In genomic region chr3:28326458-28326926, GRCh38 we compare ENCODE assay signal across 1 cellular context.
TF ChIP-seq lines count a peak whose summit lies in the region.

No MANE protein-coding gene starts in this region.

TF ChIP-seq in GM12878, 131 proteins besides CTCF, POLR2A, EP300 and RAD21 (continued from another document and continues in another):
- TF ChIP-seq ZNF687 (IDR thresholded peaks at IDR 0.05) = peak; percentile 55; the same call in 1 of the 2 replicates
- no peak for TF ChIP-seq GABPA (IDR thresholded peaks at IDR 0.05; ENCODE audit: low read depth)
- peak; percentile 78; the same call in 1 of the 2 replicates for TF ChIP-seq PKNOX1 (IDR thresholded peaks at IDR 0.05)
- TF ChIP-seq HDAC2 (IDR thresholded peaks at IDR 0.05) = no peak
- TF ChIP-seq NBN (IDR thresholded peaks at IDR 0.05) = peak; percentile 90
- peak; percentile 95 for TF ChIP-seq ZNF384 (IDR thresholded peaks at IDR 0.05; ENCODE audit: borderline replicate concordance, low read depth, low read length)
- no peak for TF ChIP-seq CHD1 (IDR thresholded peaks at IDR 0.05; ENCODE audit: low read depth, low read length)
- peak; percentile 82 for TF ChIP-seq RELB (IDR thresholded peaks at IDR 0.05; ENCODE audit: low read depth)
- TF ChIP-seq MLLT1 (IDR thresholded peaks at IDR 0.05) = peak; percentile 86
- no peak for TF ChIP-seq HDAC6 (IDR thresholded peaks at IDR 0.05; ENCODE audit: unreplicated experiment)
- TF ChIP-seq, protein P1, sequence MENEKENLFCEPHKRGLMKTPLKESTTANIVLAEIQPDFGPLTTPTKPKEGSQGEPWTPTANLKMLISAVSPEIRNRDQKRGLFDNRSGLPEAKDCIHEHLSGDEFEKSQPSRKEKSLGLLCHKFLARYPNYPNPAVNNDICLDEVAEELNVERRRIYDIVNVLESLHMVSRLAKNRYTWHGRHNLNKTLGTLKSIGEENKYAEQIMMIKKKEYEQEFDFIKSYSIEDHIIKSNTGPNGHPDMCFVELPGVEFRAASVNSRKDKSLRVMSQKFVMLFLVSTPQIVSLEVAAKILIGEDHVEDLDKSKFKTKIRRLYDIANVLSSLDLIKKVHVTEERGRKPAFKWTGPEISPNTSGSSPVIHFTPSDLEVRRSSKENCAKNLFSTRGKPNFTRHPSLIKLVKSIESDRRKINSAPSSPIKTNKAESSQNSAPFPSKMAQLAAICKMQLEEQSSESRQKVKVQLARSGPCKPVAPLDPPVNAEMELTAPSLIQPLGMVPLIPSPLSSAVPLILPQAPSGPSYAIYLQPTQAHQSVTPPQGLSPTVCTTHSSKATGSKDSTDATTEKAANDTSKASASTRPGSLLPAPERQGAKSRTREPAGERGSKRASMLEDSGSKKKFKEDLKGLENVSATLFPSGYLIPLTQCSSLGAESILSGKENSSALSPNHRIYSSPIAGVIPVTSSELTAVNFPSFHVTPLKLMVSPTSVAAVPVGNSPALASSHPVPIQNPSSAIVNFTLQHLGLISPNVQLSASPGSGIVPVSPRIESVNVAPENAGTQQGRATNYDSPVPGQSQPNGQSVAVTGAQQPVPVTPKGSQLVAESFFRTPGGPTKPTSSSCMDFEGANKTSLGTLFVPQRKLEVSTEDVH (IDR thresholded peaks at IDR 0.05; ENCODE audit: low read depth, partially characterized antibody) = peak; percentile 32
- peak; percentile 65 for TF ChIP-seq RUNX3 (IDR thresholded peaks at IDR 0.05; ENCODE audit: low read length)
- no peak for TF ChIP-seq MYB (IDR thresholded peaks at IDR 0.05; ENCODE audit: borderline replicate concordance, low read depth, low read length)
- peak; percentile 81 for TF ChIP-seq SKIL (IDR thresholded peaks at IDR 0.05; ENCODE audit: low read depth, poor library complexity, severe bottlenecking)
- TF ChIP-seq HDGF (IDR thresholded peaks at IDR 0.05) = peak; percentile 47; the same call in 1 of the 2 replicates
- peak in 1 of 2 experiments; percentile 55; a peak in 1 of 4 replicates for TF ChIP-seq BHLHE40 (IDR thresholded peaks at IDR 0.05; ENCODE audit: borderline replicate concordance in 1 of 2, low read depth in 2 of 2, low read length in 1 of 2)
- peak; percentile 76 for TF ChIP-seq ZNF217 (IDR thresholded peaks at IDR 0.05)
- no peak for TF ChIP-seq ZNF274 (IDR thresholded peaks at IDR 0.05; ENCODE audit: insufficient read depth, insufficient read length)
- TF ChIP-seq NR2F1 (conservative IDR thresholded peaks at IDR 0.05) = peak; percentile 98
- TF ChIP-seq BCLAF1 (IDR thresholded peaks at IDR 0.05) = no peak
- TF ChIP-seq USF1 (IDR thresholded peaks at IDR 0.05; ENCODE audit: borderline replicate concordance, extremely low read length, insufficient read depth, low read depth, low read length) = no peak
- no peak for TF ChIP-seq GATAD2B (conservative IDR thresholded peaks at IDR 0.05; ENCODE audit: low read depth)
- TF ChIP-seq IKZF2 (IDR thresholded peaks at IDR 0.05) = peak; percentile 86 to 89; a peak in 2 of 4 replicates
- 0 out of 2 replicates have a peak, but pooled peaks have one; percentile 31 for TF ChIP-seq ZNF24 (IDR thresholded peaks at IDR 0.05)
- TF ChIP-seq BMI1 (IDR thresholded peaks at IDR 0.05; ENCODE audit: borderline replicate concordance) = peak; percentile 81; the same call in 1 of the 2 replicates
- peak; percentile 88 for TF ChIP-seq ATF7 (IDR thresholded peaks at IDR 0.05; ENCODE audit: low read depth)
- TF ChIP-seq CHD2 (IDR thresholded peaks at IDR 0.05; ENCODE audit: borderline replicate concordance, low read depth, low read length) = no peak
- TF ChIP-seq, protein P2, sequence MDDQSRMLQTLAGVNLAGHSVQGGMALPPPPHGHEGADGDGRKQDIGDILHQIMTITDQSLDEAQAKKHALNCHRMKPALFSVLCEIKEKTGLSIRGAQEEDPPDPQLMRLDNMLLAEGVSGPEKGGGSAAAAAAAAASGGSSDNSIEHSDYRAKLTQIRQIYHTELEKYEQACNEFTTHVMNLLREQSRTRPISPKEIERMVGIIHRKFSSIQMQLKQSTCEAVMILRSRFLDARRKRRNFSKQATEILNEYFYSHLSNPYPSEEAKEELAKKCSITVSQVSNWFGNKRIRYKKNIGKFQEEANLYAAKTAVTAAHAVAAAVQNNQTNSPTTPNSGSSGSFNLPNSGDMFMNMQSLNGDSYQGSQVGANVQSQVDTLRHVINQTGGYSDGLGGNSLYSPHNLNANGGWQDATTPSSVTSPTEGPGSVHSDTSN (IDR thresholded peaks at IDR 0.05; ENCODE audit: insufficient replicate concordance, low read depth, low read length) = peak; percentile 11
- peak; percentile 91 for TF ChIP-seq DPF2 (IDR thresholded peaks at IDR 0.05)
- TF ChIP-seq CBFB (IDR thresholded peaks at IDR 0.05; ENCODE audit: low read depth) = no peak
- TF ChIP-seq IKZF1 (conservative IDR thresholded peaks at IDR 0.05) = peak; percentile 85
- no peak for TF ChIP-seq SUZ12 (IDR thresholded peaks at IDR 0.05; ENCODE audit: unreplicated experiment)
- peak; percentile 75 for TF ChIP-seq MEF2B (IDR thresholded peaks at IDR 0.05; ENCODE audit: partially characterized antibody, poor library complexity, severe bottlenecking)
- TF ChIP-seq, protein P3, sequence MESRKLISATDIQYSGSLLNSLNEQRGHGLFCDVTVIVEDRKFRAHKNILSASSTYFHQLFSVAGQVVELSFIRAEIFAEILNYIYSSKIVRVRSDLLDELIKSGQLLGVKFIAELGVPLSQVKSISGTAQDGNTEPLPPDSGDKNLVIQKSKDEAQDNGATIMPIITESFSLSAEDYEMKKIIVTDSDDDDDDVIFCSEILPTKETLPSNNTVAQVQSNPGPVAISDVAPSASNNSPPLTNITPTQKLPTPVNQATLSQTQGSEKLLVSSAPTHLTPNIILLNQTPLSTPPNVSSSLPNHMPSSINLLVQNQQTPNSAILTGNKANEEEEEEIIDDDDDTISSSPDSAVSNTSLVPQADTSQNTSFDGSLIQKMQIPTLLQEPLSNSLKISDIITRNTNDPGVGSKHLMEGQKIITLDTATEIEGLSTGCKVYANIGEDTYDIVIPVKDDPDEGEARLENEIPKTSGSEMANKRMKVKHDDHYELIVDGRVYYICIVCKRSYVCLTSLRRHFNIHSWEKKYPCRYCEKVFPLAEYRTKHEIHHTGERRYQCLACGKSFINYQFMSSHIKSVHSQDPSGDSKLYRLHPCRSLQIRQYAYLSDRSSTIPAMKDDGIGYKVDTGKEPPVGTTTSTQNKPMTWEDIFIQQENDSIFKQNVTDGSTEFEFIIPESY (IDR thresholded peaks at IDR 0.05) = no peak
- TF ChIP-seq BACH1 (IDR thresholded peaks at IDR 0.05; ENCODE audit: borderline replicate concordance) = peak; percentile 55; the same call in 1 of the 2 replicates
